Comparison of ENCODE assay signal across 1 cellular context in genomic region chr7:106285051-106285800, GRCh38.
TF ChIP-seq lines count a peak whose summit lies in the region.

No MANE protein-coding gene starts in this region.

TF ChIP-seq in IMR-90, 13 proteins besides CTCF, POLR2A, EP300 and RAD21 (continued from another document):
- TF ChIP-seq MAFK (IDR thresholded peaks at IDR 0.05; ENCODE audit: low read depth, low read length) = no peak
- TF ChIP-seq FOS (IDR thresholded peaks at IDR 0.05; ENCODE audit: low read depth, low read length) = no peak
